Comparison of ENCODE assay signal across 15 cellular contexts in genomic region chr4:56619816-56620215, GRCh38.
DNase-seq lines count a peak whose midpoint lies in the region; ATAC-seq and TF ChIP-seq lines count a peak whose summit lies in the region.
"Had no signal": no experiment of that assay in that cellular context is flagged by ENCODE, and none has a peak within 500 bp of the region (broad histone marks: within the 10 kb centered on the region; RNA-seq: fewer than 3 reads in every experiment).

No MANE protein-coding gene starts in this region.

- H3K9me3 Mint-ChIP-seq in activated CD4-positive, alpha-beta T cell treated with anti-CD3 and anti-CD28 coated beads, Interleukin-2, amount 10 ng/mL, durations not matched to agents 24 days and 14 days: peaks cover 3% of the 10 kb centered on the region
- peaks cover 11% of the 10 kb centered on the region for H3K9me3 Mint-ChIP-seq in nephron

- H3K36me3 Mint-ChIP-seq in activated CD4-positive, alpha-beta T cell treated with anti-CD3 and anti-CD28 coated beads, Interleukin-2, amount 10 ng/mL, durations not matched to agents 24 days and 14 days (ENCODE audit: low read depth): no peaks in the 10 kb centered on the region
- no peaks in the 10 kb centered on the region for H3K36me3 Mint-ChIP-seq in nephron (ENCODE audit: low read depth)

- H3K4me3 ChIP-seq in fibroblast of villous mesenchyme (ENCODE audit: low read depth, low read length): no peak overlapping the region
- no peak overlapping the region for H3K4me3 ChIP-seq in lower leg skin (ENCODE audit: low read depth, poor library complexity, severe bottlenecking)
- H3K4me3 ChIP-seq: K562 had no signal

- TF ChIP-seq POLR2A in lower leg skin (IDR thresholded peaks at IDR 0.05): no peak

- H3K27ac Mint-ChIP-seq in activated CD4-positive, alpha-beta T cell treated with anti-CD3 and anti-CD28 coated beads, Interleukin-2, amount 10 ng/mL, durations not matched to agents 24 days and 14 days: no peak overlapping the region
- H3K27ac Mint-ChIP-seq in nephron: peak overlapping the region; percentile 47 to 80 (median 60)
- H3K27ac Mint-ChIP-seq: B cell had no signal

- intact Hi-C loops in activated CD4-positive, alpha-beta T cell treated with anti-CD3 and anti-CD28 coated beads, Interleukin-2, amount 10 ng/mL, durations not matched to agents 24 days and 14 days (cut with micrococcal nuclease): no loop called here
- intact Hi-C loops in lower leg skin (cut with DNase I; ENCODE audit: low total_unique reads): no loop called here

- ATAC-seq in GM18520 (IDR thresholded peaks at IDR 0.05; ENCODE audit: unreplicated experiment): no peak
- ATAC-seq: K562 had no signal

- H3K4me3 Mint-ChIP-seq in activated CD4-positive, alpha-beta T cell treated with anti-CD3 and anti-CD28 coated beads, Interleukin-2, amount 10 ng/mL, durations not matched to agents 24 days and 14 days: no peak overlapping the region
- H3K4me3 Mint-ChIP-seq in nephron: no peak overlapping the region
- H3K4me3 Mint-ChIP-seq: B cell had no signal

- no peak for TF ChIP-seq CTCF in fibroblast of villous mesenchyme (IDR thresholded peaks at IDR 0.05; ENCODE audit: insufficient read depth, low read depth, low read length)
- TF ChIP-seq CTCF in nephron (IDR thresholded peaks at IDR 0.05; ENCODE audit: unreplicated experiment in 3 of 3): no peak
- TF ChIP-seq CTCF in lower leg skin (IDR thresholded peaks at IDR 0.05): no peak

- peaks cover 3% of the 10 kb centered on the region for H3K4me1 Mint-ChIP-seq in activated CD4-positive, alpha-beta T cell treated with anti-CD3 and anti-CD28 coated beads, Interleukin-2, amount 10 ng/mL, durations not matched to agents 24 days and 14 days
- peaks cover 23% of the 10 kb centered on the region for H3K4me1 Mint-ChIP-seq in nephron

- DNase-seq in activated CD4-positive, alpha-beta T cell treated with anti-CD3 and anti-CD28 coated beads, Interleukin-2, amount 10 ng/mL, durations not matched to agents 24 days and 14 days: peak; percentile 54
- DNase-seq in activated CD4-positive, alpha-beta T cell treated with anti-CD3 and anti-CD28 coated beads, Interleukin-2, amount 50 U/mL, for 1 hour: no peak
- DNase-seq in fibroblast of villous mesenchyme (ENCODE audit: low read depth) (peak; percentile 17), retina (no peak), lower leg skin (ENCODE audit: low spot score in 2 of 2) (no peak), AG20443 (ENCODE audit: low spot score) (no peak)
- DNase-seq: 8988T, NCI-H1105 treated with DMSO at 0.1 percent for 48 hours, NCI-H2107, NCI-H510A, NCI-H774 had no signal

- peaks cover 17% of the 10 kb centered on the region for H3K27me3 Mint-ChIP-seq in activated CD4-positive, alpha-beta T cell treated with anti-CD3 and anti-CD28 coated beads, Interleukin-2, amount 10 ng/mL, durations not matched to agents 24 days and 14 days
- H3K27me3 Mint-ChIP-seq in nephron (ENCODE audit: low read depth): no peaks in the 10 kb centered on the region
- H3K27me3 Mint-ChIP-seq: B cell had no signal

- WGBS in lower leg skin, 2 donors: 42 to 65% methylated on average over 1 of the region's 1 CpG

Comparison
In these comparisons a context has a peak if more than half of its experiments do, and no peak if none do; other contexts are left out.
1. DNase-seq: peak in activated CD4-positive, alpha-beta T cell treated with anti-CD3 and anti-CD28 coated beads, Interleukin-2, amount 10 ng/mL, durations not matched to agents 24 days and 14 days (single experiment) and fibroblast of villous mesenchyme (single experiment); none in activated CD4-positive, alpha-beta T cell treated with anti-CD3 and anti-CD28 coated beads, Interleukin-2, amount 50 U/mL, for 1 hour (single experiment), retina (single experiment), lower leg skin (0 of 2) and AG20443 (single experiment).